Comparison of ENCODE assay signal across 12 cellular contexts in genomic region chr4:53507671-53508286, GRCh38.
A peak's percentile ranks its signal among the peaks of the same experiment; 100 is the strongest.
DNase-seq lines count a peak whose midpoint lies in the region; ATAC-seq and FAIRE-seq lines count a peak whose summit lies in the region.
"Had no signal": no experiment of that assay in that cellular context is flagged by ENCODE, and none has a peak within 500 bp of the region (broad histone marks: within the 10 kb centered on the region; RNA-seq: fewer than 3 reads in every experiment).

No MANE protein-coding gene starts in this region.

- no peak for ATAC-seq in GM19467 (IDR thresholded peaks at IDR 0.05; ENCODE audit: unreplicated experiment)
- ATAC-seq in T-cell (replicated peaks in 1 of 4) = no peak

- no peaks in the 10 kb centered on the region for H3K36me3 ChIP-seq in endocrine pancreas (ENCODE audit: control insufficient read depth, insufficient read depth, low read length)
- H3K36me3 ChIP-seq: transverse colon had no signal

- peaks cover 0 to 12% of the 10 kb centered on the region in 2 donors for H3K27me3 Mint-ChIP-seq in T-cell

- H3K27me3 ChIP-seq in endocrine pancreas (ENCODE audit: control insufficient read depth, insufficient read depth, low read length) = no peaks in the 10 kb centered on the region
- H3K27me3 ChIP-seq: transverse colon had no signal

- no peak overlapping the region for H3K4me3 Mint-ChIP-seq in T-cell

- H3K4me1 ChIP-seq in endocrine pancreas (ENCODE audit: control insufficient read depth, insufficient read depth, low read length) = no peaks in the 10 kb centered on the region
- H3K4me1 ChIP-seq: transverse colon had no signal

- H3K9me3 Mint-ChIP-seq in T-cell = no peaks in the 10 kb centered on the region

- CTCF ChIA-PET in T-cell (lab: Charles Lee) = no interaction called here

- POLR2A ChIA-PET in T-cell (lab: Charles Lee) = no interaction called here

- peak; percentile 26 for DNase-seq in NCI-H2107 (lab: John Stamatoyannopoulos, UW)
- peak; percentile 96 for DNase-seq in myocyte (ENCODE audit: low read depth)
- DNase-seq in T-cell = no peak
- no peak for DNase-seq in stimulated activated CD4-positive, alpha-beta T cell treated with anti-CD3 and anti-CD28 coated beads, Interleukin-4, amount 100 ng/mL, for 4 hours
- no peak for DNase-seq in activated CD4-positive, CD25-positive, alpha-beta regulatory T cell (lab: John Stamatoyannopoulos, UW)
- DNase-seq: NCI-H1436 treated with DMSO at 0.1 percent for 48 hours, SIG-M5, transverse colon had no signal

- H3K9me3 ChIP-seq in endocrine pancreas (ENCODE audit: control insufficient read depth, low read length) = no peaks in the 10 kb centered on the region
- H3K9me3 ChIP-seq: transverse colon had no signal

- no peak overlapping the region for H3K9ac ChIP-seq in endocrine pancreas (ENCODE audit: control insufficient read depth, insufficient read depth, low read length)

- H3K36me3 Mint-ChIP-seq in T-cell = no peaks in the 10 kb centered on the region

- no peak overlapping the region for H3K27ac Mint-ChIP-seq in T-cell

- H3K4me1 Mint-ChIP-seq in T-cell = no peaks in the 10 kb centered on the region

- peak overlapping the region; percentile 16 for H3K4me3 ChIP-seq in endocrine pancreas (ENCODE audit: control insufficient read depth, insufficient read depth, low read length)
- H3K4me3 ChIP-seq: transverse colon had no signal

- FAIRE-seq in A204.1 (lab: Jason Lieb, UNC) = peak; percentile 94
- FAIRE-seq: islet of Langerhans had no signal

Comparison
In these comparisons a context has a peak if more than half of its experiments do, and no peak if none do; other contexts are left out.
1. DNase-seq: peak in NCI-H2107 (single experiment) and myocyte (single experiment); none in T-cell (0 of 34), stimulated activated CD4-positive, alpha-beta T cell treated with anti-CD3 and anti-CD28 coated beads, Interleukin-4, amount 100 ng/mL, for 4 hours (0 of 2) and activated CD4-positive, CD25-positive, alpha-beta regulatory T cell (0 of 4).